10 cellular contexts compared by ENCODE assay signal in the genomic region with DNA sequence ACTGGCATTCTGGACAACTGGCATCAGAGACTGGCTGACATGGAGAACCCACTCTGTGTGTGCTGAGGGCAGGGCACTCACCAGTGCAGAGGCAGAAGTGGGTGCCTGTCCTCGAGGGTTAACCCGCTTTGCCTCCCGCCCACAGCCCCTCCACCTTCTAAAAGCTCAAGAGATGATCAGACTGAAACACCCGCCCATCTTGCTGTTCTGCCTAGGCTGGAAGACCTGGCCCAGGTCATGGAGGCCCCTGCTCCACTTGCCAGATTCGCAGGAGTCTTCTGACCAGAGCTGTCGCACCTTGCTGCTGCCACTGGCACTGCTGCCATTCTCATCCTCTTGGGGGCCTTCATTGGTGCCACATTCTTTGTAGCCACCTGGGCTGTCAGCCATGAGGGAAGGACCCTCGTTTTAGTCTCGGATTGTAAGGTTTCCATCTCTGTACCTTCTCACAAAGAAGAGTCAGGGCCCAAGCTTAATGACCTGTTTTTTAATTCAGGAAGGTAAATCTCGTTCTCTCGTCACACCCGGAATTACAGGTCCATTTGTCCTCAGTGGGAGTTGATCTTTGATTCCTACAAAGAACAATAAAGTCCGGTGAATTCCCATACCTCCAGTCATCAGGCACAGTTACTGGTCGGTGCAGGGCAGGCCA. TPM values are rescaled to one million over a fixed set of nuclear protein-coding genes. Genes with fewer than 3 reads are reported as not detected.
DNase-seq lines count a peak whose midpoint lies in the region; ATAC-seq, FAIRE-seq and TF ChIP-seq lines count a peak whose summit lies in the region.
"Had no signal": no experiment of that assay in that cellular context is flagged by ENCODE, and none has a peak within 500 bp of the region (broad histone marks: within the 10 kb centered on the region; RNA-seq: fewer than 3 reads in every experiment).

No MANE protein-coding gene starts in this region.

- H3K4me1 ChIP-seq in ACC112 (ENCODE audit: control insufficient read depth, insufficient read depth, low read length, unreplicated experiment), result peaks cover 22% of the 10 kb centered on the region
- H3K4me1 ChIP-seq in astrocyte (ENCODE audit: insufficient read depth, low read length), result peaks cover 15% of the 10 kb centered on the region
- peaks cover 16 to 29% of the 10 kb centered on the region in 2 donors for H3K4me1 ChIP-seq in naive thymus-derived CD4-positive, alpha-beta T cell (ENCODE audit: control insufficient read depth in 2 of 2, insufficient read depth in 2 of 2, low read length in 2 of 2)
- peaks cover 16% of the 10 kb centered on the region for H3K4me1 ChIP-seq in testis

- intact Hi-C loops in naive thymus-derived CD4-positive, alpha-beta T cell (cut with micrococcal nuclease), result loop anchor here (1.0 to 2.0 kb wide), 3 partner anchors 7 to 654 kb away; no protein-coding TSS in a partner anchor
- intact Hi-C loops in testis (cut with DNase I; ENCODE audit: low total_unique reads), result loop anchor here (10.0 kb wide), 2 partner anchors 184 to 484 kb away; partner anchors contain the start of gene AGBL3

- no peak for ATAC-seq in naive thymus-derived CD4-positive, alpha-beta T cell

- TF ChIP-seq CTCF in astrocyte (IDR thresholded peaks at IDR 0.05; ENCODE audit: insufficient read depth, low read depth, low read length), result no peak
- TF ChIP-seq CTCF in testis (IDR thresholded peaks at IDR 0.05), result no peak

- H2AFZ ChIP-seq in ACC112 (ENCODE audit: low read length, unreplicated experiment) (no peak overlapping the region), astrocyte (ENCODE audit: low read depth, low read length) (no peak overlapping the region)

- H3K79me2 ChIP-seq in ACC112 (ENCODE audit: control insufficient read depth, insufficient read depth, low read length, unreplicated experiment) (peaks cover 35% of the 10 kb centered on the region), astrocyte (ENCODE audit: insufficient read depth, low read length) (peaks cover 33% of the 10 kb centered on the region)

- H4K20me1 ChIP-seq in astrocyte (ENCODE audit: insufficient read depth, low read length), result peaks cover 25% of the 10 kb centered on the region

- no peak for FAIRE-seq in astrocyte (lab: Jason Lieb, UNC)

- WGBS in testis, 2 donors, result 63 to 83% methylated on average over 13 of the region's 13 CpGs

- H3K9me3 ChIP-seq in astrocyte (ENCODE audit: insufficient read depth, low read depth, low read length), result no peaks in the 10 kb centered on the region
- H3K9me3 ChIP-seq in naive thymus-derived CD4-positive, alpha-beta T cell (ENCODE audit: control insufficient read depth in 2 of 3, low read length in 3 of 3), result no peaks in the 10 kb centered on the region
- no peaks in the 10 kb centered on the region for H3K9me3 ChIP-seq in testis

- H3K27ac ChIP-seq in ACC112 (ENCODE audit: low read depth, low read length), result 0 out of 2 replicates have a peak overlapping the region, but pooled peaks have one; percentile 15
- peak overlapping the region; percentile 86 for H3K27ac ChIP-seq in astrocyte (ENCODE audit: low read depth, low read length)
- H3K27ac ChIP-seq in naive thymus-derived CD4-positive, alpha-beta T cell (ENCODE audit: low read depth, low read length), result peak overlapping the region; percentile 95
- H3K27ac ChIP-seq in testis, result peak overlapping the region in 1 of 2 donors; percentile 93

- H3K36me3 ChIP-seq in ACC112 (ENCODE audit: insufficient read depth, low read length) (peaks cover 37% of the 10 kb centered on the region), H7 (replicated peaks; ENCODE audit: control insufficient read depth, insufficient read depth, low read length) (peaks cover 36% of the 10 kb centered on the region), astrocyte (ENCODE audit: insufficient read depth, low read length) (peaks cover 27% of the 10 kb centered on the region), testis (ENCODE audit: low read depth, missing control alignments) (no peaks in the 10 kb centered on the region)
- H3K36me3 ChIP-seq in naive thymus-derived CD4-positive, alpha-beta T cell (ENCODE audit: control insufficient read depth in 2 of 3, insufficient read depth in 3 of 3, low read length in 3 of 3), result peaks cover 0 to 46% (median 10%) of the 10 kb centered on the region in 3 experiments

- H3K4me2 ChIP-seq in astrocyte (ENCODE audit: low read length), result peak overlapping the region; percentile 97

- no peaks in the 10 kb centered on the region for H3K27me3 ChIP-seq in ACC112 (ENCODE audit: insufficient read depth, low read length)
- no peaks in the 10 kb centered on the region for H3K27me3 ChIP-seq in H7 (ENCODE audit: control insufficient read depth, insufficient read depth, low read length)
- H3K27me3 ChIP-seq in astrocyte (ENCODE audit: insufficient read depth, low read length), result no peaks in the 10 kb centered on the region
- H3K27me3 ChIP-seq in naive thymus-derived CD4-positive, alpha-beta T cell (ENCODE audit: control insufficient read depth in 2 of 2, insufficient read depth in 2 of 2, low read length in 2 of 2), result no peaks in the 10 kb centered on the region
- no peaks in the 10 kb centered on the region for H3K27me3 ChIP-seq in testis

- H3K9me3 Mint-ChIP-seq in astrocyte (ENCODE audit: unreplicated experiment), result no peaks in the 10 kb centered on the region
- no peaks in the 10 kb centered on the region for H3K9me3 Mint-ChIP-seq in naive thymus-derived CD4-positive, alpha-beta T cell

- CTCF ChIA-PET in naive thymus-derived CD4-positive, alpha-beta T cell (lab: Charles Lee), result interaction anchor here (0.6 to 3.9 kb wide), 5 partner anchors 9 to 214 kb away, joined by 3 to 23 read pairs (median 12); partner anchors contain the start of genes AGBL3 and TMEM140

- TF ChIP-seq POLR2A in testis (IDR thresholded peaks at IDR 0.05), result no peak

- H3K27me3 Mint-ChIP-seq in astrocyte (ENCODE audit: low read depth, unreplicated experiment), result no peaks in the 10 kb centered on the region
- H3K27me3 Mint-ChIP-seq in naive thymus-derived CD4-positive, alpha-beta T cell, result no peaks in the 10 kb centered on the region

- peaks cover 30% of the 10 kb centered on the region for H3K36me3 Mint-ChIP-seq in astrocyte (ENCODE audit: low read depth, unreplicated experiment)
- peaks cover 0 to 46% (median 30%) of the 10 kb centered on the region in 5 donors for H3K36me3 Mint-ChIP-seq in naive thymus-derived CD4-positive, alpha-beta T cell

- peak overlapping the region; percentile 87 for H3K27ac Mint-ChIP-seq in astrocyte (ENCODE audit: unreplicated experiment)
- peak overlapping the region; percentile 94 to 98 (median 95) for H3K27ac Mint-ChIP-seq in naive thymus-derived CD4-positive, alpha-beta T cell

- H3K4me1 Mint-ChIP-seq in astrocyte (ENCODE audit: low read depth, unreplicated experiment), result peaks cover 22% of the 10 kb centered on the region
- peaks cover 33 to 66% (median 49%) of the 10 kb centered on the region in 7 donors for H3K4me1 Mint-ChIP-seq in naive thymus-derived CD4-positive, alpha-beta T cell

- DNase-seq in H7 (peak; percentile 13), astrocyte (ENCODE audit: low read depth) (no peak), ACHN (no peak), testis (no peak), NCI-H1694 (lab: John Stamatoyannopoulos, UW) (no peak), epidermal melanocyte (ENCODE audit: insufficient read length, low spot score) (no peak)
- no peak for DNase-seq in naive thymus-derived CD4-positive, alpha-beta T cell
- DNase-seq: HCEC 1CT, NCI-H1092 treated with DMSO at 0.1 percent for 48 hours had no signal

- H3K4me3 Mint-ChIP-seq in astrocyte (ENCODE audit: unreplicated experiment), result peak overlapping the region; percentile 96
- H3K4me3 Mint-ChIP-seq in naive thymus-derived CD4-positive, alpha-beta T cell, result peak overlapping the region; percentile 47 to 96 (median 90)

- H3K9ac ChIP-seq in astrocyte (ENCODE audit: low read length), result peak overlapping the region; percentile 89

- peak overlapping the region; percentile 88 for H3K4me3 ChIP-seq in ACC112 (ENCODE audit: low read depth, low read length)
- no peak overlapping the region for H3K4me3 ChIP-seq in H7 (ENCODE audit: insufficient read depth, low read depth, low read length)
- no peak overlapping the region for H3K4me3 ChIP-seq in astrocyte (ENCODE audit: insufficient read depth, low read depth, low read length)
- no peak overlapping the region for H3K4me3 ChIP-seq in naive thymus-derived CD4-positive, alpha-beta T cell (ENCODE audit: low read length)
- no peak overlapping the region for H3K4me3 ChIP-seq in testis

- POLR2A ChIA-PET in naive thymus-derived CD4-positive, alpha-beta T cell (lab: Charles Lee), result interaction anchor here (0.8 to 12.9 kb wide), 7 partner anchors 11 to 709 kb away, joined by 3 to 183 read pairs (median 8); partner anchors contain the start of genes AGBL3, AKR1B1, BPGM and TMEM140

- in situ Hi-C loops in ACHN (cut with HindIII; ENCODE audit: low pct_ligation_motif_present, low pct_unique_long_range_greater_than_20kb, low sequenced_read_pairs), result loop anchor here (25.0 kb wide), 1 partner anchor 181 kb away; the partner anchor contains the start of gene AGBL3

RNA-seq across cellular contexts. Expression of gene CYREN, which starts 1.9 kb away (rescaled TPM):
- total RNA-seq in H7 (2014; rRNA removed; shearing (Covaris generic)), result 36.2 and 41.1 TPM in 2 replicates
- 31.0 and 33.7 TPM in 2 replicates for total RNA-seq in astrocyte
- 10 to 100 TPM; 25.6 to 50.7 (median 32.0) TPM for total RNA-seq in naive thymus-derived CD4-positive, alpha-beta T cell
- 10 to 100 TPM; 51.6 to 67.9 TPM for polyA plus RNA-seq in naive thymus-derived CD4-positive, alpha-beta T cell
- 10 to 100 TPM; 44.3 to 47.3 TPM for total RNA-seq in testis
- 36.3 TPM for polyA plus RNA-seq in testis (ENCODE audit: insufficient read depth, low read depth, low replicate concordance)

RNA-seq across cellular contexts. Expression of gene TMEM140, which starts 20.7 kb away (rescaled TPM):
- not detected in 2 replicates for total RNA-seq in H7 (2014; rRNA removed; shearing (Covaris generic))
- total RNA-seq in astrocyte, result 0.27 and 0.62 TPM in 2 replicates
- 10 to 100 TPM; 17.8 to 44.7 (median 20.4) TPM for total RNA-seq in naive thymus-derived CD4-positive, alpha-beta T cell
- 10 to 100 TPM; 16.8 to 29.4 TPM for polyA plus RNA-seq in naive thymus-derived CD4-positive, alpha-beta T cell
- total RNA-seq in testis, result 1 to 10 TPM; 5.1 to 6.3 TPM
- 11.4 TPM for polyA plus RNA-seq in testis (ENCODE audit: insufficient read depth, low read depth, low replicate concordance)

RNA-seq across cellular contexts. Expression of gene WDR91, which starts 42.7 kb away (rescaled TPM):
- 9.1 and 17.4 TPM in 2 replicates for total RNA-seq in H7 (2014; rRNA removed; shearing (Covaris generic))
- 5.5 and 6.6 TPM in 2 replicates for total RNA-seq in astrocyte
- 10 to 100 TPM; 18.2 to 59.2 (median 37.0) TPM for total RNA-seq in naive thymus-derived CD4-positive, alpha-beta T cell
- 1 to 10 TPM; 3.5 to 9.3 TPM for polyA plus RNA-seq in naive thymus-derived CD4-positive, alpha-beta T cell
- 10 to 100 TPM; 23.8 to 46.6 TPM for total RNA-seq in testis
- polyA plus RNA-seq in testis (ENCODE audit: insufficient read depth, low read depth, low replicate concordance), result 29.5 TPM
